8 cellular contexts compared by ENCODE assay signal in the genomic region with DNA sequence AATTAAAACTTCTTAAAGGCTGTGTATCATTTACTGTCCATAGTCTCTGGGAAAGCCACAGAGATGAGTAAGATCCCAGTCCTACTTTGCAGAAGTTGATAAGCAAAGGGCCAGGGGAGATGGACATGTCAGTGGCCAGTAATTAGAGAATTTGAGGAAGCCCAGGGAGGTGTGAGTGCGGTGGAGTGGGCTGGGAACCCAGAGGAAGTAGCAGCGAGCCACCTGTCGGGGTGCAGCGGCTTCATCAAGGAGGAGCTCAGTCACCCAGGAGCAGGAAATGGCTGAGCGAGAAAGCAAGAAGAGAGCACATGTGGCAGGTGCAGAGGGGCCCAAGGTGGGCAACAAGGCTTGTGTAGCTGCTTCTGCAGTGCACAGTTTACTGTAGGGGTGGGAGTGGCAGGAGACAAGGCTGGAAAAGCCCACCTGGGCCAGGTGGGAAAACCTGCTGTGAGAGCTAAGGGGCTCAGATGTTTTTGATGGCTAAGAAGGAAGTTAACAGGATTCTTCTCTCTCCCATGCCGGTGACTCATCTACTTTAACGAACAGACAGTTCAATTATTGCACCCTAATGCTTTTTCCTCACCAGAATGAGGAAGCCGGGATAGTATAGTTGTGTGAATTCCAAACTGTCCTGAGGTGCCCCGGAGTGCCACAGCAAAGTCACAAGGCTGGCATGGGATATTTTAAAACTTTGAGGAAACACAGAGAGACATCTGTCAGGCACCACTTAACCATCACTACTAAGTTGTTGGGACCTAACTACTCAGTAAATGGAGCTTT. TPM values are rescaled to one million over a fixed set of nuclear protein-coding genes. Genes with fewer than 3 reads are reported as not detected.
A peak's percentile ranks its signal among the peaks of the same experiment; 100 is the strongest.
DNase-seq lines count a peak whose midpoint lies in the region; ATAC-seq lines count a peak whose summit lies in the region.

No MANE protein-coding gene starts in this region.

- peak; percentile 75 to 77 for ATAC-seq in naive B cell (ENCODE audit: low read depth in 2 of 2)

- H3K9me3 Mint-ChIP-seq in naive B cell = peaks cover 0 to 5% (median 0%) of the 10 kb centered on the region in 7 donors

- H3K4me1 Mint-ChIP-seq in naive B cell = peaks cover 54 to 76% (median 69%) of the 10 kb centered on the region in 3 donors

- peak overlapping the region; percentile 90 to 98 (median 94) for H3K27ac Mint-ChIP-seq in naive B cell

- H3K36me3 Mint-ChIP-seq in naive B cell = peaks cover 0 to 5% of the 10 kb centered on the region in 2 donors

- peak overlapping the region; percentile 11 to 88 (median 78) for H3K4me3 Mint-ChIP-seq in naive B cell

- H3K27me3 Mint-ChIP-seq in naive B cell = no peaks in the 10 kb centered on the region

- DNase-seq in stimulated activated CD4-positive, alpha-beta T cell treated with anti-CD3 and anti-CD28 coated beads, Interleukin-2, amount 100 ng/mL, for 24 hours = peak; percentile 29 to 35
- DNase-seq in stimulated activated CD4-positive, alpha-beta T cell treated with anti-CD3 and anti-CD28 coated beads, Interleukin-2, amount 100 ng/mL, for 48 hours = no peak
- DNase-seq in HT-29 (ENCODE audit: low spot score) (peak; percentile 88), naive B cell (peak; percentile 62), NCI-H2029 (lab: John Stamatoyannopoulos, UW) (no peak), NCI-H1694 treated with DMSO at 0.1 percent for 48 hours (lab: John Stamatoyannopoulos, UW) (no peak), NCI-H2171 (lab: John Stamatoyannopoulos, UW) (no peak)
- DNase-seq in activated CD8-positive, alpha-beta memory T cell treated with anti-CD3 and anti-CD28 coated beads, Interleukin-2, amount 50 U/mL, for 4 hours = peak; percentile 32

RNA-seq across cellular contexts. Expression of gene MGAT5, which starts 34.8 kb away (rescaled TPM):
- total RNA-seq in HT-29 (2014; rRNA removed; shearing (Covaris generic)) = 46.9 and 55.9 TPM in 2 replicates
- polyA plus RNA-seq in naive B cell (ENCODE audit: low read depth in 6 of 6) = 10 to 100 TPM in 5 of 6 donors, 1 to 10 TPM in 1; 9.7 to 41.3 (median 29.6) TPM

Comparison
In these comparisons a context has a peak if more than half of its experiments do, and no peak if none do; other contexts are left out.
1. DNase-seq: peak in stimulated activated CD4-positive, alpha-beta T cell treated with anti-CD3 and anti-CD28 coated beads, Interleukin-2, amount 100 ng/mL, for 24 hours (2 of 2), HT-29 (single experiment), activated CD8-positive, alpha-beta memory T cell treated with anti-CD3 and anti-CD28 coated beads, Interleukin-2, amount 50 U/mL, for 4 hours (single experiment) and naive B cell (single experiment); none in stimulated activated CD4-positive, alpha-beta T cell treated with anti-CD3 and anti-CD28 coated beads, Interleukin-2, amount 100 ng/mL, for 48 hours (0 of 2), NCI-H2029 (single experiment), NCI-H1694 treated with DMSO at 0.1 percent for 48 hours (single experiment) and NCI-H2171 (single experiment).